Comparison of ENCODE assay signal across 9 cellular contexts in the genomic region with DNA sequence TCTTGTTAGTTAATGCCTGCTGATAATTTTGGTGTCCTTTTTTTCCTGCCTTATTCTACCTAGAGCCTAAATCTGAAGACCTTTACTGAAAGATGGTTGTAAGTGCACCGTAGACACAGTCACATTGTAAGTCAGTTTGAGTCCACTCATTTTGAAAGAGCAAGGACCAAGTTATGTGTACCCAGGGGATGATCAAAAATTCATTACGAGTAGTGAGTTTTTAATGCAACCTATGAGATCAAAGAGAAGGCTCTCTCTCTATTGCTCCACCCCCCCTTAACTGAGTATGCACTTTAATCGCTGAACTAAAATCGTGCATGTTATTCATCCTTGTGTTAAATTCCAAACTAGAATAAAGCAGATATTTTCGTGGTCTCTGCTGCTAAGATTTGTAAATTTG. TPM values are rescaled to one million over a fixed set of nuclear protein-coding genes. Genes with fewer than 3 reads are reported as not detected.
DNase-seq lines count a peak whose midpoint lies in the region; ATAC-seq and TF ChIP-seq lines count a peak whose summit lies in the region.
"Had no signal": no experiment of that assay in that cellular context is flagged by ENCODE, and none has a peak within 500 bp of the region (broad histone marks: within the 10 kb centered on the region; RNA-seq: fewer than 3 reads in every experiment).

No MANE protein-coding gene starts in this region.

- DNase-seq in CD4-positive, CD25-positive, alpha-beta regulatory T cell, result peak in 2 of 3 donors; percentile 9 to 60
- peak; percentile 23 for DNase-seq in astrocyte of the spinal cord (ENCODE audit: low read depth, low spot score)
- no peak for DNase-seq in naive B cell
- DNase-seq in NCI-H2107 (lab: John Stamatoyannopoulos, UW), result no peak
- no peak for DNase-seq in C1 segment of cervical spinal cord (lab: John Stamatoyannopoulos, UW)
- no peak for DNase-seq in GM13976 (ENCODE audit: low spot score)
- no peak for DNase-seq in NCI-H345 (lab: John Stamatoyannopoulos, UW)

- H3K27ac Mint-ChIP-seq in CD4-positive, CD25-positive, alpha-beta regulatory T cell, result peak overlapping the region; percentile 16 to 62 (median 44)
- peak overlapping the region in 2 of 6 donors; percentile 46 to 98 for H3K27ac Mint-ChIP-seq in naive B cell

- H3K9ac ChIP-seq in HUES48 (ENCODE audit: low read depth, low read length), result no peak overlapping the region

- in situ Hi-C loops in astrocyte of the spinal cord (cut with HindIII; ENCODE audit: low sequenced_read_pairs) (no loop called here), GM13976 (cut with MboI; ENCODE audit: low sequenced_read_pairs, unreplicated experiment) (loop anchor here (25.0 kb wide), 1 partner anchor 552 kb away; no protein-coding TSS in a partner anchor)

- no peaks in the 10 kb centered on the region for H3K27me3 ChIP-seq in CD4-positive, CD25-positive, alpha-beta regulatory T cell (ENCODE audit: control insufficient read depth, insufficient read depth, low read length)
- no peaks in the 10 kb centered on the region for H3K27me3 ChIP-seq in HUES48 (ENCODE audit: control insufficient read depth, insufficient read depth, low read length)

- H3K9me3 Mint-ChIP-seq in CD4-positive, CD25-positive, alpha-beta regulatory T cell, result peaks cover 0 to 1% (median 0%) of the 10 kb centered on the region in 7 donors
- H3K9me3 Mint-ChIP-seq in naive B cell, result peaks cover 0 to 4% (median 0%) of the 10 kb centered on the region in 7 donors

- no peaks in the 10 kb centered on the region for H3K9me3 ChIP-seq in CD4-positive, CD25-positive, alpha-beta regulatory T cell (ENCODE audit: control insufficient read depth in 2 of 2, low read length in 2 of 2)
- no peaks in the 10 kb centered on the region for H3K9me3 ChIP-seq in HUES48 (ENCODE audit: control insufficient read depth, insufficient read depth, low read length)
- H3K9me3 ChIP-seq: neutrophil had no signal

- peaks cover 10 to 33% (median 26%) of the 10 kb centered on the region in 4 donors for H3K4me1 Mint-ChIP-seq in CD4-positive, CD25-positive, alpha-beta regulatory T cell
- peaks cover 20 to 23% (median 23%) of the 10 kb centered on the region in 3 donors for H3K4me1 Mint-ChIP-seq in naive B cell

- H3K36me3 ChIP-seq in CD4-positive, CD25-positive, alpha-beta regulatory T cell (ENCODE audit: control insufficient read depth, insufficient read depth, low read length), result no peaks in the 10 kb centered on the region
- H3K36me3 ChIP-seq in HUES48 (ENCODE audit: control insufficient read depth, insufficient read depth, low read length), result peaks cover 27% of the 10 kb centered on the region
- H3K36me3 ChIP-seq: neutrophil had no signal

- peaks cover 7% of the 10 kb centered on the region for H3K27me3 Mint-ChIP-seq in CD4-positive, CD25-positive, alpha-beta regulatory T cell
- peaks cover 0 to 5% (median 0%) of the 10 kb centered on the region in 3 donors for H3K27me3 Mint-ChIP-seq in naive B cell

- H3K36me3 Mint-ChIP-seq in CD4-positive, CD25-positive, alpha-beta regulatory T cell, result no peaks in the 10 kb centered on the region
- no peaks in the 10 kb centered on the region for H3K36me3 Mint-ChIP-seq in naive B cell

- no peak for TF ChIP-seq CTCF in astrocyte of the spinal cord (IDR thresholded peaks at IDR 0.05; ENCODE audit: low read depth, low read length)
- no peak for TF ChIP-seq CTCF in GM13976 (IDR thresholded peaks at IDR 0.05; ENCODE audit: borderline replicate concordance, control extremely low read depth, extremely low read depth, insufficient read depth, missing control alignments)

- peak overlapping the region; percentile 7 for H3K27ac ChIP-seq in CD4-positive, CD25-positive, alpha-beta regulatory T cell (ENCODE audit: insufficient read depth, low read length, poor library complexity, severe bottlenecking)
- H3K27ac ChIP-seq in HUES48 (ENCODE audit: low read depth, low read length), result no peak overlapping the region
- H3K27ac ChIP-seq: neutrophil had no signal

- ATAC-seq in CD4-positive, CD25-positive, alpha-beta regulatory T cell (ENCODE audit: low read depth in 2 of 2), result no peak
- no peak for ATAC-seq in naive B cell (ENCODE audit: low read depth in 2 of 2)

- peak overlapping the region; percentile 90 for H3K4me3 ChIP-seq in CD4-positive, CD25-positive, alpha-beta regulatory T cell (ENCODE audit: low read depth, low read length)
- peak overlapping the region; percentile 97 for H3K4me3 ChIP-seq in HUES48 (ENCODE audit: low read depth, low read length)
- peak overlapping the region; percentile 72 for H3K4me3 ChIP-seq in astrocyte of the spinal cord (ENCODE audit: low read depth, low read length)

- H3K4me1 ChIP-seq in CD4-positive, CD25-positive, alpha-beta regulatory T cell (ENCODE audit: control insufficient read depth, insufficient read depth, low read length, poor library complexity, severe bottlenecking), result peaks cover 33% of the 10 kb centered on the region
- H3K4me1 ChIP-seq in HUES48 (ENCODE audit: control insufficient read depth, insufficient read depth, low read length), result peaks cover 16% of the 10 kb centered on the region; the same call in 1 of the 2 replicates

- peak overlapping the region; percentile 86 to 93 (median 92) for H3K4me3 Mint-ChIP-seq in CD4-positive, CD25-positive, alpha-beta regulatory T cell
- H3K4me3 Mint-ChIP-seq in naive B cell, result peak overlapping the region in 5 of 8 donors; percentile 47 to 92 (median 68)

RNA-seq across cellular contexts. Expression of a gene that starts 1.8 kb away (rescaled TPM):
- total RNA-seq in CD4-positive, CD25-positive, alpha-beta regulatory T cell, result 24.0 TPM
- 1 to 10 TPM; 2.6 to 7.3 (median 3.9) TPM for polyA plus RNA-seq in CD4-positive, CD25-positive, alpha-beta regulatory T cell
- polyA plus RNA-seq in naive B cell (ENCODE audit: low read depth in 6 of 6), result 1 to 10 TPM; 1.2 to 2.7 (median 1.7) TPM

Comparison
In these comparisons a context has a peak if more than half of its experiments do, and no peak if none do; other contexts are left out.
1. DNase-seq: peak in CD4-positive, CD25-positive, alpha-beta regulatory T cell (2 of 3) and astrocyte of the spinal cord (single experiment); none in naive B cell (single experiment), NCI-H2107 (single experiment), C1 segment of cervical spinal cord (0 of 14), GM13976 (single experiment) and NCI-H345 (single experiment).
2. Peak in every context shown above with its lines, with median percentiles within 50 percentile points of each other: H3K4me3 ChIP-seq.